1 cellular context compared by ENCODE assay signal in the genomic region with DNA sequence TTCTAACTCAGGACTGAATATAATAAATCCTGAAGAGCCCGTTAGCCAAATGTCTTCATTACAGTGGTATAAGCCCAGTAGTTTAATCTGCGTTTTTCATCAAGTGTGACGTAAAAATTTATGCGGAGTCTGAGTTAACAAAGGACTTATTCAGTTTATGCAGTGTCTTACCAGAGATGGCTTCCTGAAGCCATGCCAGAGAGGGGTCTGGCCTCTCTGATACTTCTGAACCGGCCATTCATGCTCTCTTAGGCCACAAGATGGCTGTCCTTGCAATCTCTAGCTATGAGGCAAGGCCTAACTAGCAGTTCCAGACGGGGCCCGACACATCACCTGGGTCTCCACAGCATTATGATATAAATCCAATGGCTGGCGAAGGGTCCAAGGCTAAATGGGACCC.
TF ChIP-seq lines count a peak whose summit lies in the region.

No MANE protein-coding gene starts in this region.

TF ChIP-seq in K562, 482 proteins besides CTCF, POLR2A, EP300 and RAD21 (continued from another document):
- TF ChIP-seq HMBOX1 (IDR thresholded peaks at IDR 0.05) (peak; percentile 48), YY1 (IDR thresholded peaks at IDR 0.05; ENCODE audit: borderline replicate concordance in 1 of 3, control insufficient read depth in 1 of 3, extremely low read depth in 1 of 3, insufficient read depth in 3 of 3, insufficient read length in 1 of 3, insufficient replicate concordance in 2 of 3, low read depth in 1 of 3, low read length in 2 of 3) (peak in 1 of 3 experiments; percentile 59), TRIM24 (IDR thresholded peaks at IDR 0.05) (no peak)
